In the genomic region with DNA sequence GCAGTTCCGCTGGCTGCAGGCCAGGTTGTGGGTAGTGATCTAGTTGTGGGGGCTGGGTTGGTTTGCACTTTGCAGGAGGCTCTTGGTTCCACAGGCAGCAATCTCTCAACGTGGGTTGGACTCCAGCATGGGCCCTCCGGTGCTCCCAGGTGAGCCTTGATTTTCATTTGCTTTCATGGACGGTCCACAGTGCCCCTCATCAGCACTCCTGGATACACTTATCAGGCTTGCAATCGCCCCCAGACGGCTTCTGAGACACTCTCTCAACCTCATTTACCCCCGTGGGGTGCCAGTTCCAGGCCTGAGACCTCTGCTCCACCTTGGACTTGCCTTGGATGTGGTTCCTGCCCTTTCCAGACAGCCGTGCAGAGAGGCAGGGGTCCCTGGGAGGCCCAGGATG, we compare ENCODE assay signal across 24 cellular contexts.
"Had no signal": no experiment of that assay in that cellular context is flagged by ENCODE, and none has a peak within 500 bp of the region (broad histone marks: within the 10 kb centered on the region; RNA-seq: fewer than 3 reads in every experiment).

No MANE protein-coding gene starts in this region.

- H3K27ac ChIP-seq: gastroesophageal sphincter, heart right ventricle, left lung, prostate gland, spleen, thyroid gland had no signal

- ATAC-seq: activated T-cell treated with anti-CD3 and anti-CD28 coated beads, Interleukin-2, amount 50 U/mL, for 4 hours; gastroesophageal sphincter; heart right ventricle; left lung; naive thymus-derived CD8-positive, alpha-beta T cell; stimulated activated naive CD8-positive, alpha-beta T cell treated with anti-CD3 and anti-CD28 coated beads, Interleukin-15, Interleukin-2, amounts not matched to agents 100 U/mL and 50 U/mL, for 24 hours; WTC11 had no signal

- H3K9me3 ChIP-seq: gastroesophageal sphincter, prostate gland, thyroid gland had no signal

- H3K36me3 ChIP-seq: gastroesophageal sphincter, heart right ventricle, left lung, prostate gland, spleen, thyroid gland had no signal

- H3K4me1 ChIP-seq: heart right ventricle, left lung, prostate gland, spleen, thyroid gland had no signal

- H3K27me3 ChIP-seq: thyroid gland had no signal

- H3K4me3 Mint-ChIP-seq: activated naive CD4-positive, alpha-beta T cell treated with anti-CD3 and anti-CD28 coated beads, Interleukin-2, amount 10 ng/mL, durations not matched to agents 7 days and 5 days; activated T-cell treated with anti-CD3 and anti-CD28 coated beads, Interleukin-2, amount 50 U/mL, for 4 hours; endodermal cell; naive thymus-derived CD8-positive, alpha-beta T cell; WTC11 had no signal

- H3K4me3 ChIP-seq: gastroesophageal sphincter, heart right ventricle, left lung, lung, prostate gland, spleen, thyroid gland had no signal

- H3K4me1 Mint-ChIP-seq: activated naive CD4-positive, alpha-beta T cell treated with anti-CD3 and anti-CD28 coated beads, Interleukin-2, amount 10 ng/mL, durations not matched to agents 7 days and 5 days; endodermal cell; naive thymus-derived CD8-positive, alpha-beta T cell; WTC11 had no signal

- H3K27ac Mint-ChIP-seq: activated naive CD4-positive, alpha-beta T cell treated with anti-CD3 and anti-CD28 coated beads, Interleukin-2, amount 10 ng/mL, durations not matched to agents 7 days and 5 days; endodermal cell; naive thymus-derived CD8-positive, alpha-beta T cell; WTC11 had no signal

- DNase-seq: activated CD4-positive, alpha-beta T cell treated with anti-CD3 and anti-CD28 coated beads for 4 hours; activated CD4-positive, alpha-beta T cell treated with anti-CD3 and anti-CD28 coated beads, Interleukin-2, amount 50 U/mL, for 48 hours; activated CD8-positive, alpha-beta memory T cell treated with anti-CD3 and anti-CD28 coated beads, Interleukin-2, amount 50 U/mL, for 48 hours; activated naive CD4-positive, alpha-beta T cell treated with anti-CD3 and anti-CD28 coated beads, Interleukin-2, amount 10 ng/mL, durations not matched to agents 7 days and 5 days; activated T-cell treated with anti-CD3 and anti-CD28 coated beads, Interleukin-2, amount 50 U/mL, for 4 hours; amygdala; cerebellar nuclear complex; cortex of kidney; heart right ventricle; kidney; left lung; naive thymus-derived CD8-positive, alpha-beta T cell; stimulated activated CD4-positive, alpha-beta T cell treated with anti-CD3 and anti-CD28 coated beads, Interleukin-4, amount 100 ng/mL, for 4 hours; stimulated activated naive CD8-positive, alpha-beta T cell treated with anti-CD3 and anti-CD28 coated beads, Interleukin-15, Interleukin-2, amounts not matched to agents 100 U/mL and 50 U/mL, for 24 hours; substantia nigra; T-helper 1 cell; T1000; thyroid gland had no signal
